Comparison of ENCODE assay signal across 8 cellular contexts in genomic region chr5:179166886-179167841, GRCh38.
DNase-seq lines count a peak whose midpoint lies in the region; ATAC-seq and TF ChIP-seq lines count a peak whose summit lies in the region.

No MANE protein-coding gene starts in this region.

- peak; percentile 90 for ATAC-seq in activated CD8-positive, alpha-beta T cell treated with anti-CD3 and anti-CD28 coated beads, Interleukin-2, amount 10 ng/mL, durations not matched to agents 7 days and 5 days
- peak; percentile 92 for ATAC-seq in effector memory CD8-positive, alpha-beta T cell (replicated peaks)
- no peak for ATAC-seq in GM19328 (IDR thresholded peaks at IDR 0.05; ENCODE audit: unreplicated experiment)

- DNase-seq in NCI-H82 (lab: John Stamatoyannopoulos, UW) = peak; percentile 44
- no peak for DNase-seq in NCI-H82 treated with DMSO at 0.1 percent for 48 hours (lab: John Stamatoyannopoulos, UW; ENCODE audit: unreplicated experiment)
- DNase-seq in Kasumi-1 (lab: John Stamatoyannopoulos, UW) = peak; percentile 44 to 55
- DNase-seq in activated CD8-positive, alpha-beta T cell treated with anti-CD3 and anti-CD28 coated beads, Interleukin-2, amount 10 ng/mL, durations not matched to agents 7 days and 5 days = peak; percentile 66
- peak; percentile 49 to 64 (median 53) for DNase-seq in effector memory CD8-positive, alpha-beta T cell
- DNase-seq in mesothelial cell of epicardium (ENCODE audit: low spot score in 2 of 2, unreplicated experiment in 2 of 2) = peak; percentile 51 to 81
- DNase-seq in stimulated activated CD8-positive, alpha-beta memory T cell treated with anti-CD3 and anti-CD28 coated beads, Interleukin-15, amount 100 ng/mL, for 24 hours (ENCODE audit: low read depth) = peak; percentile 59

- no peak overlapping the region for H3K27ac Mint-ChIP-seq in activated CD8-positive, alpha-beta T cell treated with anti-CD3 and anti-CD28 coated beads, Interleukin-2, amount 10 ng/mL, durations not matched to agents 7 days and 5 days
- H3K27ac Mint-ChIP-seq in effector memory CD8-positive, alpha-beta T cell = no peak overlapping the region
- H3K27ac Mint-ChIP-seq in mesothelial cell of epicardium = no peak overlapping the region

- TF ChIP-seq CTCF in mesothelial cell of epicardium (IDR thresholded peaks at IDR 0.05; ENCODE audit: unreplicated experiment) = peak; percentile 92

- peaks cover 3% of the 10 kb centered on the region for H3K4me1 Mint-ChIP-seq in activated CD8-positive, alpha-beta T cell treated with anti-CD3 and anti-CD28 coated beads, Interleukin-2, amount 10 ng/mL, durations not matched to agents 7 days and 5 days (ENCODE audit: low read depth)
- peaks cover 0 to 4% of the 10 kb centered on the region in 2 donors for H3K4me1 Mint-ChIP-seq in effector memory CD8-positive, alpha-beta T cell (ENCODE audit: low read depth in 2 of 2)
- no peaks in the 10 kb centered on the region for H3K4me1 Mint-ChIP-seq in mesothelial cell of epicardium

- CTCF ChIA-PET in activated CD8-positive, alpha-beta T cell treated with anti-CD3 and anti-CD28 coated beads, Interleukin-2, amount 10 ng/mL, durations not matched to agents 7 days and 5 days (lab: Charles Lee) = interaction anchor here (0.5 to 1.6 kb wide), 10 partner anchors 10 to 326 kb away, joined by 3 to 17 read pairs (median 3); no protein-coding TSS in a partner anchor

- POLR2A ChIA-PET in activated CD8-positive, alpha-beta T cell treated with anti-CD3 and anti-CD28 coated beads, Interleukin-2, amount 10 ng/mL, durations not matched to agents 7 days and 5 days (lab: Charles Lee) = interaction anchor here (0.8 kb wide), 1 partner anchor 932 kb away, joined by 3 read pairs; no protein-coding TSS in a partner anchor

- no peaks in the 10 kb centered on the region for H3K27me3 Mint-ChIP-seq in activated CD8-positive, alpha-beta T cell treated with anti-CD3 and anti-CD28 coated beads, Interleukin-2, amount 10 ng/mL, durations not matched to agents 7 days and 5 days (ENCODE audit: low read depth)
- peaks cover 9 to 41% of the 10 kb centered on the region in 2 donors for H3K27me3 Mint-ChIP-seq in effector memory CD8-positive, alpha-beta T cell
- H3K27me3 Mint-ChIP-seq in mesothelial cell of epicardium (ENCODE audit: low read depth) = no peaks in the 10 kb centered on the region

- H3K4me3 Mint-ChIP-seq in activated CD8-positive, alpha-beta T cell treated with anti-CD3 and anti-CD28 coated beads, Interleukin-2, amount 10 ng/mL, durations not matched to agents 7 days and 5 days = no peak overlapping the region
- peak overlapping the region; percentile 48 to 58 for H3K4me3 Mint-ChIP-seq in effector memory CD8-positive, alpha-beta T cell
- peak overlapping the region; percentile 31 for H3K4me3 Mint-ChIP-seq in mesothelial cell of epicardium

- no peaks in the 10 kb centered on the region for H3K9me3 Mint-ChIP-seq in activated CD8-positive, alpha-beta T cell treated with anti-CD3 and anti-CD28 coated beads, Interleukin-2, amount 10 ng/mL, durations not matched to agents 7 days and 5 days (ENCODE audit: insufficient read depth)
- no peaks in the 10 kb centered on the region for H3K9me3 Mint-ChIP-seq in effector memory CD8-positive, alpha-beta T cell
- H3K9me3 Mint-ChIP-seq in mesothelial cell of epicardium = no peaks in the 10 kb centered on the region

- no peaks in the 10 kb centered on the region for H3K36me3 Mint-ChIP-seq in activated CD8-positive, alpha-beta T cell treated with anti-CD3 and anti-CD28 coated beads, Interleukin-2, amount 10 ng/mL, durations not matched to agents 7 days and 5 days (ENCODE audit: low read depth)
- H3K36me3 Mint-ChIP-seq in effector memory CD8-positive, alpha-beta T cell (ENCODE audit: insufficient read depth) = peaks cover 3% of the 10 kb centered on the region
- no peaks in the 10 kb centered on the region for H3K36me3 Mint-ChIP-seq in mesothelial cell of epicardium
